In genomic region chr17:63621684-63622570, GRCh38 we compare ENCODE assay signal across 1 cellular context.
TF ChIP-seq lines count a peak whose summit lies in the region.

Gene MAP3K3 (plus strand): TSS chr17:63622417. CDS start chr17:63622760, 343 bp downstream.

TF ChIP-seq in HepG2, 621 proteins besides CTCF, POLR2A, EP300 and RAD21 (continued from another document and continues in another):
- TF ChIP-seq ZBTB40 (IDR thresholded peaks at IDR 0.05) (no peak), ZBTB40 (CRISPR knock-in tag; IDR thresholded peaks at IDR 0.05) (no peak), ZNF33B (CRISPR knock-in tag; IDR thresholded peaks at IDR 0.05) (peak; percentile 88), TFDP2 (CRISPR knock-in tag; IDR thresholded peaks at IDR 0.05) (peak; percentile 89; the same call in 1 of the 2 replicates), SIN3A (IDR thresholded peaks at IDR 0.05; ENCODE audit: borderline replicate concordance, low read depth, low read length) (peak; percentile 70; the same call in 1 of the 2 replicates), SRY (CRISPR knock-in tag; IDR thresholded peaks at IDR 0.05) (peak; percentile 61; the same call in 1 of the 2 replicates), PCBP1 (IDR thresholded peaks at IDR 0.05; ENCODE audit: borderline replicate concordance, low read depth, low read length) (no peak), MLXIP (CRISPR knock-in tag; IDR thresholded peaks at IDR 0.05; ENCODE audit: borderline replicate concordance) (no peak), ZNF180 (CRISPR knock-in tag; IDR thresholded peaks at IDR 0.05; ENCODE audit: borderline replicate concordance, low read depth) (0 out of 2 replicates have a peak, but pooled peaks have one; percentile 60), ZNF652 (CRISPR knock-in tag; IDR thresholded peaks at IDR 0.05; ENCODE audit: borderline replicate concordance, low read depth) (no peak; the same call in 1 of the 2 replicates), HNRNPH1 (optimal IDR thresholded peaks at IDR 0.05; ENCODE audit: low read depth, low read length) (no peak), USF2 (IDR thresholded peaks at IDR 0.05; ENCODE audit: low read depth, low read length) (no peak), USF2 (CRISPR knock-in tag; IDR thresholded peaks at IDR 0.05; ENCODE audit: borderline replicate concordance) (no peak), ETV6 (CRISPR knock-in tag; conservative IDR thresholded peaks at IDR 0.05) (0 out of 2 replicates have a peak, but pooled peaks have one; percentile 32), GLI4 (CRISPR knock-in tag; IDR thresholded peaks at IDR 0.05; ENCODE audit: borderline replicate concordance) (peak; percentile 96), PRMT3 (CRISPR knock-in tag; IDR thresholded peaks at IDR 0.05; ENCODE audit: borderline replicate concordance, low read depth) (no peak), ZNF331 (CRISPR knock-in tag; IDR thresholded peaks at IDR 0.05) (no peak), ZNF569 (CRISPR knock-in tag; IDR thresholded peaks at IDR 0.05; ENCODE audit: borderline replicate concordance) (no peak; the same call in 1 of the 2 replicates), RFX5 (IDR thresholded peaks at IDR 0.05; ENCODE audit: low read depth, low read length) (peak; percentile 41; the same call in 1 of the 2 replicates), ZKSCAN5 (CRISPR knock-in tag; IDR thresholded peaks at IDR 0.05) (no peak), ZNF256 (CRISPR knock-in tag; conservative IDR thresholded peaks at IDR 0.05) (peak; percentile 91; the same call in 1 of the 2 replicates), KLF11 (CRISPR knock-in tag; IDR thresholded peaks at IDR 0.05) (peak; percentile 78; the same call in 1 of the 2 replicates), FOXC1 (CRISPR knock-in tag; IDR thresholded peaks at IDR 0.05; ENCODE audit: borderline replicate concordance) (peak; percentile 90), PRPF4 (IDR thresholded peaks at IDR 0.05; ENCODE audit: low read depth, low read length, poor library complexity, severe bottlenecking) (no peak), ZNF317 (CRISPR knock-in tag; IDR thresholded peaks at IDR 0.05) (peak; percentile 85), AHR (CRISPR knock-in tag; IDR thresholded peaks at IDR 0.05) (0 out of 2 replicates have a peak, but pooled peaks have one; percentile 81), RNF219 (CRISPR knock-in tag; IDR thresholded peaks at IDR 0.05) (no peak), AGO2 (optimal IDR thresholded peaks at IDR 0.05; ENCODE audit: low read depth, low read length) (peak; percentile 50), BHLHE40 (IDR thresholded peaks at IDR 0.05; ENCODE audit: low read length) (no peak), LRRFIP1 (CRISPR knock-in tag; conservative IDR thresholded peaks at IDR 0.05) (no peak), HDAC2 (CRISPR knock-in tag; IDR thresholded peaks at IDR 0.05) (peak; percentile 74), MAFF (IDR thresholded peaks at IDR 0.05; ENCODE audit: low read depth, low read length) (no peak), ATF4 (CRISPR knock-in tag; IDR thresholded peaks at IDR 0.05) (0 out of 4 replicates have a peak, but pooled peaks of 1 of the 2 experiments have one; percentile 43), DDIT3 (CRISPR knock-in tag; IDR thresholded peaks at IDR 0.05) (no peak), THAP7 (CRISPR knock-in tag; IDR thresholded peaks at IDR 0.05) (peak; percentile 94), ZNF614 (CRISPR knock-in tag; IDR thresholded peaks at IDR 0.05; ENCODE audit: borderline replicate concordance) (peak; percentile 83)
